In the genomic region with DNA sequence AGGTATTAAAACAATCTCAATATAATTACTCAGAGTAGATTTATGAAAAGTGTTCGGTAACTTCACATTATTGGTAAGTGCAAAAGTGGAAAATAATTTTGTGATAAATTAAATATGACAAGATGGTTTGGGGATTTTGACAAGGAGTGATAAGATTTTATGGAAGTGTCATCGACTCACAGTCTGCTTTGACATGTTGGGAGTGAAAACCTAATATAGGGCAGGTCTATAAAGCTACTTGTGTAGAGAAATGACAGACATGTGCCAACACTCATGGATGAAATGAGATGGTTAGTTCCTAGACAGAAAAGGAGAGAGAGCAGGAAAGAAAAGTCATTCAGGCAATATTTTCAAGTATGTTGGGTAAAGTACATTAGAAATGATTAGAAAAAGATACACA, we compare ENCODE assay signal across 35 cellular contexts.
"Had no signal": no experiment of that assay in that cellular context is flagged by ENCODE, and none has a peak within 500 bp of the region (broad histone marks: within the 10 kb centered on the region; RNA-seq: fewer than 3 reads in every experiment).

No MANE protein-coding gene starts in this region.

- H3K4me3 ChIP-seq: MG63 had no signal

- H3K9ac ChIP-seq: KMS-11 had no signal

- H3K27ac ChIP-seq: KMS-11 had no signal

- H3K36me3 ChIP-seq: MG63 had no signal

- H3K9me3 ChIP-seq: MG63 had no signal

- DNase-seq: Karpas-422, Kasumi-1, KG1, MG63, MM.1S, MV-4-11, NCI-H1048, NCI-H1092, NCI-H1092 treated with DMSO at 0.1 percent for 48 hours, NCI-H1105, NCI-H1105 treated with DMSO at 0.1 percent for 48 hours, NCI-H1417, NCI-H1417 treated with DMSO at 0.1 percent for 48 hours, NCI-H1436, NCI-H1436 treated with DMSO at 0.1 percent for 48 hours, NCI-H146, NCI-H1694, NCI-H1694 treated with DMSO at 0.1 percent for 48 hours, NCI-H187, NCI-H187 treated with DMSO at 0.1 percent for 48 hours, NCI-H1930, NCI-H2029, NCI-H2029 treated with DMSO at 0.1 percent for 48 hours, NCI-H2081, NCI-H2081 treated with DMSO at 0.1 percent for 48 hours, NCI-H2107, NCI-H2171, NCI-H2171 treated with DMSO at 0.1 percent for 48 hours, NCI-H2227 treated with DMSO at 0.1 percent for 48 hours, NCI-H226, NCI-H345, NCI-H446, NCI-H446 treated with DMSO at 0.1 percent for 48 hours, NCI-H510A had no signal

- H3K27me3 ChIP-seq: MG63 had no signal

- H3K4me2 ChIP-seq: KMS-11 had no signal
